2 cellular contexts compared by ENCODE assay signal in genomic region chr16:66899945-66900688, GRCh38.
A peak's percentile ranks its signal among the peaks of the same experiment; 100 is the strongest.
TF ChIP-seq lines count a peak whose summit lies in the region.

No MANE protein-coding gene starts in this region.

TF ChIP-seq in HEK293T, 16 proteins besides CTCF, POLR2A, EP300 and RAD21:
- TF ChIP-seq LEF1 (IDR thresholded peaks at IDR 0.05; ENCODE audit: borderline replicate concordance) (no peak), FOXM1 (IDR thresholded peaks at IDR 0.05; ENCODE audit: borderline replicate concordance) (no peak)

TF ChIP-seq in K562, 482 proteins besides CTCF, POLR2A, EP300 and RAD21 (continues in another document):
- TF ChIP-seq CGGBP1 (CRISPR knock-in tag; IDR thresholded peaks at IDR 0.05) (no peak), CHD2 (IDR thresholded peaks at IDR 0.05; ENCODE audit: low read depth, low read length) (peak; percentile 52), ZKSCAN1 (IDR thresholded peaks at IDR 0.05; ENCODE audit: low read depth, low read length) (no peak), ARNT (IDR thresholded peaks at IDR 0.05) (peak in 1 of 2 experiments; percentile 85; a peak in 2 of 4 replicates), PCBP1 (IDR thresholded peaks at IDR 0.05; ENCODE audit: low read depth, low read length, poor library complexity, severe bottlenecking) (no peak), ZBTB12 (CRISPR knock-in tag; IDR thresholded peaks at IDR 0.05) (no peak), ZNF717 (CRISPR knock-in tag; IDR thresholded peaks at IDR 0.05) (no peak), ZBTB2 (IDR thresholded peaks at IDR 0.05) (no peak; the same call in 1 of the 2 replicates), AFF4 (CRISPR knock-in tag; IDR thresholded peaks at IDR 0.05) (0 out of 2 replicates have a peak, but pooled peaks have one; percentile 47), BRD9 (IDR thresholded peaks at IDR 0.05; ENCODE audit: low read depth, partially characterized antibody) (peak; percentile 92), SAFB (IDR thresholded peaks at IDR 0.05; ENCODE audit: borderline replicate concordance, low read depth, low read length) (no peak), ZNF551 (CRISPR knock-in tag; IDR thresholded peaks at IDR 0.05) (no peak), ZNF644 (tag; IDR thresholded peaks at IDR 0.05; ENCODE audit: low read depth) (peak; percentile 84), CREB1 (IDR thresholded peaks at IDR 0.05) (no peak), CREB1 (CRISPR knock-in tag; IDR thresholded peaks at IDR 0.05) (no peak), CTCFL (IDR thresholded peaks at IDR 0.05; ENCODE audit: borderline replicate concordance, insufficient read depth, low read depth, low read length, poor library complexity, severe bottlenecking) (no peak), CBFA2T3 (IDR thresholded peaks at IDR 0.05) (peak; percentile 49), MCM2 (IDR thresholded peaks at IDR 0.05; ENCODE audit: low read depth) (no peak), NCOA4 (IDR thresholded peaks at IDR 0.05; ENCODE audit: partially characterized antibody) (no peak), NUFIP1 (IDR thresholded peaks at IDR 0.05; ENCODE audit: partially characterized antibody) (no peak), PRMT5 (CRISPR knock-in tag; IDR thresholded peaks at IDR 0.05) (no peak), STAG1 (CRISPR knock-in tag; IDR thresholded peaks at IDR 0.05; ENCODE audit: borderline replicate concordance) (no peak), ASH1L (IDR thresholded peaks at IDR 0.05; ENCODE audit: borderline replicate concordance, low read depth, partially characterized antibody) (no peak), GMEB1 (CRISPR knock-in tag; IDR thresholded peaks at IDR 0.05) (no peak), ZNF57 (CRISPR knock-in tag; IDR thresholded peaks at IDR 0.05) (no peak), FOXO4 (CRISPR knock-in tag; IDR thresholded peaks at IDR 0.05) (no peak), ZNF354B (CRISPR knock-in tag; IDR thresholded peaks at IDR 0.05) (no peak), SFPQ (IDR thresholded peaks at IDR 0.05; ENCODE audit: low read depth, low read length) (no peak), BACH1 (tag; IDR thresholded peaks at IDR 0.05) (peak; percentile 82; the same call in 1 of the 2 replicates), BCOR (IDR thresholded peaks at IDR 0.05) (no peak), CREM (IDR thresholded peaks at IDR 0.05; ENCODE audit: low read depth) (peak; percentile 52), RFX1 (IDR thresholded peaks at IDR 0.05) (no peak), HNRNPUL1 (IDR thresholded peaks at IDR 0.05; ENCODE audit: low read length) (no peak), SP1 (CRISPR knock-in tag; IDR thresholded peaks at IDR 0.05) (peak; percentile 60; the same call in 1 of the 2 replicates), ZBTB9 (CRISPR knock-in tag; IDR thresholded peaks at IDR 0.05) (0 out of 2 replicates have a peak, but pooled peaks have one; percentile 41), EZH2 (IDR thresholded peaks at IDR 0.05; ENCODE audit: borderline replicate concordance, low read depth, low read length) (no peak), CREB3L1 (IDR thresholded peaks at IDR 0.05; ENCODE audit: borderline replicate concordance, low read depth) (no peak), DLX4 (CRISPR knock-in tag; IDR thresholded peaks at IDR 0.05) (no peak), CEBPG (CRISPR knock-in tag; IDR thresholded peaks at IDR 0.05) (no peak), CEBPG (tag; conservative IDR thresholded peaks at IDR 0.05 in 1 of 2, IDR thresholded peaks at IDR 0.05 in 1 of 2) (peak; percentile 4 to 76; a peak in 2 of 4 replicates), CHD4 (IDR thresholded peaks at IDR 0.05; ENCODE audit: insufficient read depth, insufficient replicate concordance, low read depth, low read length, poor library complexity, severe bottlenecking) (no peak), ZNF224 (CRISPR knock-in tag; IDR thresholded peaks at IDR 0.05) (no peak), ZNF778 (CRISPR knock-in tag; IDR thresholded peaks at IDR 0.05) (no peak), SOX6 (IDR thresholded peaks at IDR 0.05) (peak; percentile 83), GTF2A2 (tag; IDR thresholded peaks at IDR 0.05) (no peak), MAFG (tag; conservative IDR thresholded peaks at IDR 0.05) (0 out of 2 replicates have a peak, but pooled peaks have one; percentile 10)
